2 cellular contexts compared by ENCODE assay signal in genomic region chr7:76598582-76599282, GRCh38. TPM values are rescaled to one million over a fixed set of nuclear protein-coding genes. Genes with fewer than 3 reads are reported as not detected.
"Had no signal": no experiment of that assay in that cellular context is flagged by ENCODE, and none has a peak within 500 bp of the region (broad histone marks: within the 10 kb centered on the region; RNA-seq: fewer than 3 reads in every experiment).

No MANE protein-coding gene starts in this region.

RNA-seq across cellular contexts. Expression of gene SPDYE16, which starts 55.6 kb away (rescaled TPM):
- total RNA-seq: activated T-helper 1 cell treated with anti-CD3 and anti-CD28 coated beads, Interleukin-12 subunit alpha, Interleukin-12 subunit beta, Interleukin-2, Interleukin-4 antibody, amounts not matched to agents 30 ng/mL and 10 ng/mL and 1 ng/mL, durations not matched to agents 14 hours and 24 hours and 36 hours; astrocyte had no signal
